In genomic region chr3:128572644-128573105, GRCh38 we compare ENCODE assay signal across 9 cellular contexts.
DNase-seq lines count a peak whose midpoint lies in the region; ATAC-seq and TF ChIP-seq lines count a peak whose summit lies in the region.
"Had no signal": no experiment of that assay in that cellular context is flagged by ENCODE, and none has a peak within 500 bp of the region (broad histone marks: within the 10 kb centered on the region; RNA-seq: fewer than 3 reads in every experiment).

No MANE protein-coding gene starts in this region.

- no peaks in the 10 kb centered on the region for H3K9me2 ChIP-seq in DOHH2 (replicated peaks; ENCODE audit: control insufficient read depth, low read length)

- H3K4me3 Mint-ChIP-seq in activated naive CD4-positive, alpha-beta T cell treated with anti-CD3 and anti-CD28 coated beads, Interleukin-2, amount 10 ng/mL, durations not matched to agents 7 days and 5 days, result no peak overlapping the region
- H3K4me3 Mint-ChIP-seq in natural killer cell treated with Interleukin-12 subunit alpha and Interleukin-12 subunit beta and Interleukin-15 and Interleukin-18, amount 100 ng/mL, for 72 hours, result no peak overlapping the region

- H3F3A ChIP-seq in DOHH2 (ENCODE audit: control insufficient read depth, insufficient read depth), result no peaks in the 10 kb centered on the region

- peak; percentile 37 for TF ChIP-seq CTCF in DOHH2 (IDR thresholded peaks at IDR 0.05; ENCODE audit: low read depth, low read length, poor library complexity, severe bottlenecking)

- H3K4me3 ChIP-seq in DOHH2 (ENCODE audit: low read length), result no peak overlapping the region
- H3K4me3 ChIP-seq: ascending aorta had no signal

- 0 out of 2 replicates have a peak, but pooled peaks cover 3% of the 10 kb centered on the region for H3K27me3 ChIP-seq in DOHH2 (ENCODE audit: control insufficient read depth, low read length)
- H3K27me3 ChIP-seq: ascending aorta had no signal

- DNase-seq in HuH-7.5 (ENCODE audit: low spot score), result peak; percentile 95
- DNase-seq in activated naive CD4-positive, alpha-beta T cell treated with anti-CD3 and anti-CD28 coated beads, Interleukin-2, amount 10 ng/mL, durations not matched to agents 7 days and 5 days, result peak; percentile 52
- no peak for DNase-seq in natural killer cell treated with Interleukin-12 subunit alpha and Interleukin-12 subunit beta and Interleukin-15 and Interleukin-18, amount 100 ng/mL, for 72 hours (ENCODE audit: low spot score)
- no peak for DNase-seq in NCI-H1930 (lab: John Stamatoyannopoulos, UW)

- no peak overlapping the region for H3K4me2 ChIP-seq in DOHH2 (ENCODE audit: low read length)

- no peaks in the 10 kb centered on the region for H3K79me2 ChIP-seq in DOHH2 (ENCODE audit: control insufficient read depth, low read length)

- no peak overlapping the region for H3K27ac Mint-ChIP-seq in activated naive CD4-positive, alpha-beta T cell treated with anti-CD3 and anti-CD28 coated beads, Interleukin-2, amount 10 ng/mL, durations not matched to agents 7 days and 5 days
- H3K27ac Mint-ChIP-seq in natural killer cell treated with Interleukin-12 subunit alpha and Interleukin-12 subunit beta and Interleukin-15 and Interleukin-18, amount 100 ng/mL, for 72 hours, result no peak overlapping the region

- no peaks in the 10 kb centered on the region for H3K36me3 ChIP-seq in DOHH2 (ENCODE audit: control insufficient read depth, low read length)
- H3K36me3 ChIP-seq: ascending aorta had no signal

- peak; percentile 65 to 68 for ATAC-seq in natural killer cell treated with Interleukin-12 subunit alpha and Interleukin-12 subunit beta and Interleukin-15 and Interleukin-18, amount 100 ng/mL, for 72 hours
- ATAC-seq in GM21576 (IDR thresholded peaks at IDR 0.05; ENCODE audit: unreplicated experiment) (no peak), GM18520 (IDR thresholded peaks at IDR 0.05; ENCODE audit: unreplicated experiment) (no peak), HG02885 (IDR thresholded peaks at IDR 0.05; ENCODE audit: poor library complexity, unreplicated experiment) (no peak)

- H3K27me3 Mint-ChIP-seq in activated naive CD4-positive, alpha-beta T cell treated with anti-CD3 and anti-CD28 coated beads, Interleukin-2, amount 10 ng/mL, durations not matched to agents 7 days and 5 days, result peaks cover 52% of the 10 kb centered on the region
- peaks cover 8 to 17% of the 10 kb centered on the region in 2 donors for H3K27me3 Mint-ChIP-seq in natural killer cell treated with Interleukin-12 subunit alpha and Interleukin-12 subunit beta and Interleukin-15 and Interleukin-18, amount 100 ng/mL, for 72 hours

- H3K9me3 ChIP-seq in DOHH2 (ENCODE audit: control insufficient read depth, insufficient read depth, low read length), result no peaks in the 10 kb centered on the region
- H3K9me3 ChIP-seq: ascending aorta had no signal

- no peak overlapping the region for H3K27ac ChIP-seq in DOHH2 (ENCODE audit: low read depth, low read length)
- H3K27ac ChIP-seq: ascending aorta had no signal

- no peaks in the 10 kb centered on the region for H3K4me1 ChIP-seq in DOHH2 (ENCODE audit: control insufficient read depth, low read length)
- H3K4me1 ChIP-seq: ascending aorta had no signal

- no peaks in the 10 kb centered on the region for H3K36me3 Mint-ChIP-seq in activated naive CD4-positive, alpha-beta T cell treated with anti-CD3 and anti-CD28 coated beads, Interleukin-2, amount 10 ng/mL, durations not matched to agents 7 days and 5 days
- H3K36me3 Mint-ChIP-seq in natural killer cell treated with Interleukin-12 subunit alpha and Interleukin-12 subunit beta and Interleukin-15 and Interleukin-18, amount 100 ng/mL, for 72 hours, result no peaks in the 10 kb centered on the region

- peaks cover 17% of the 10 kb centered on the region for H3K4me1 Mint-ChIP-seq in activated naive CD4-positive, alpha-beta T cell treated with anti-CD3 and anti-CD28 coated beads, Interleukin-2, amount 10 ng/mL, durations not matched to agents 7 days and 5 days
- H3K4me1 Mint-ChIP-seq in natural killer cell treated with Interleukin-12 subunit alpha and Interleukin-12 subunit beta and Interleukin-15 and Interleukin-18, amount 100 ng/mL, for 72 hours (ENCODE audit: low read depth in 2 of 2), result peaks cover 13 to 15% of the 10 kb centered on the region in 2 donors

- no peaks in the 10 kb centered on the region for H3K9me3 Mint-ChIP-seq in activated naive CD4-positive, alpha-beta T cell treated with anti-CD3 and anti-CD28 coated beads, Interleukin-2, amount 10 ng/mL, durations not matched to agents 7 days and 5 days
- H3K9me3 Mint-ChIP-seq in natural killer cell treated with Interleukin-12 subunit alpha and Interleukin-12 subunit beta and Interleukin-15 and Interleukin-18, amount 100 ng/mL, for 72 hours, result no peaks in the 10 kb centered on the region

- H4K20me1 ChIP-seq in DOHH2 (ENCODE audit: control insufficient read depth, insufficient read depth, low read depth, low read length), result no peaks in the 10 kb centered on the region

- CTCF ChIA-PET in activated naive CD4-positive, alpha-beta T cell treated with anti-CD3 and anti-CD28 coated beads, Interleukin-2, amount 10 ng/mL, durations not matched to agents 7 days and 5 days (lab: Charles Lee), result interaction anchor here (0.8 to 1.6 kb wide), 5 partner anchors 12 to 36 kb away, joined by 3 to 4 read pairs (median 3); no protein-coding TSS in a partner anchor

Comparison
In these comparisons a context has a peak if more than half of its experiments do, and no peak if none do; other contexts are left out.
1. DNase-seq: peak in HuH-7.5 (single experiment) and activated naive CD4-positive, alpha-beta T cell treated with anti-CD3 and anti-CD28 coated beads, Interleukin-2, amount 10 ng/mL, durations not matched to agents 7 days and 5 days (single experiment); none in natural killer cell treated with Interleukin-12 subunit alpha and Interleukin-12 subunit beta and Interleukin-15 and Interleukin-18, amount 100 ng/mL, for 72 hours (single experiment) and NCI-H1930 (0 of 2).
2. ATAC-seq: peak in natural killer cell treated with Interleukin-12 subunit alpha and Interleukin-12 subunit beta and Interleukin-15 and Interleukin-18, amount 100 ng/mL, for 72 hours (2 of 2); none in GM21576 (single experiment), GM18520 (single experiment) and HG02885 (single experiment).